In genomic region chr13:26601669-26602068, GRCh38 we compare ENCODE assay signal across 8 cellular contexts.
DNase-seq lines count a peak whose midpoint lies in the region; ATAC-seq lines count a peak whose summit lies in the region.

No MANE protein-coding gene starts in this region.

- ATAC-seq in HG02610 (IDR thresholded peaks at IDR 0.05; ENCODE audit: unreplicated experiment), result peak; percentile 61
- no peak for ATAC-seq in GM18517 (IDR thresholded peaks at IDR 0.05; ENCODE audit: unreplicated experiment)

- DNase-seq in GF-D8 (lab: John Stamatoyannopoulos, UW) (peak; percentile 36), RKO (ENCODE audit: low spot score) (peak; percentile 47), iPS-NIHi11 (ENCODE audit: low spot score) (peak; percentile 24), superior temporal gyrus (ENCODE audit: extremely low spot score) (no peak), amniotic stem cell (lab: John Stamatoyannopoulos, UW) (no peak)
- no peak for DNase-seq in activated T-cell treated with anti-CD3 and anti-CD28 coated beads, Interleukin-2, amount 50 U/mL, for 48 hours

Comparison
In these comparisons a context has a peak if more than half of its experiments do, and no peak if none do; other contexts are left out.
1. DNase-seq: peak in GF-D8 (single experiment), RKO (single experiment) and iPS-NIHi11 (single experiment); none in activated T-cell treated with anti-CD3 and anti-CD28 coated beads, Interleukin-2, amount 50 U/mL, for 48 hours (0 of 2), superior temporal gyrus (single experiment) and amniotic stem cell (single experiment).